ENCODE assay signal across 8 cellular contexts in genomic region chr10:30432631-30433285, GRCh38. TPM values are rescaled to one million over a fixed set of nuclear protein-coding genes. Genes with fewer than 3 reads are reported as not detected.
DNase-seq lines count a peak whose midpoint lies in the region; ATAC-seq and TF ChIP-seq lines count a peak whose summit lies in the region.

No MANE protein-coding gene starts in this region.

- H3K27ac Mint-ChIP-seq in brain: peak overlapping the region; percentile 74 to 97 (median 90)

- in situ Hi-C loops in transverse colon (cut with MboI; ENCODE audit: low pct_ligation_motif_present in 1 of 4, low pct_unique_long_range_greater_than_20kb in 1 of 4, low sequenced_read_pairs in 3 of 4): no loop called here

- H3K4me1 ChIP-seq in cardiac muscle cell (ENCODE audit: low read depth) (peaks cover 26% of the 10 kb centered on the region), right lobe of liver (peaks cover 0 to 11% (median 0%) of the 10 kb centered on the region in 4 donors), transverse colon (peaks cover 13 to 60% (median 39%) of the 10 kb centered on the region in 4 donors)

- peak overlapping the region; percentile 59 for H3K4me3 ChIP-seq in cardiac muscle cell
- H3K4me3 ChIP-seq in right lobe of liver: peak overlapping the region; percentile 81 to 89 (median 85)
- H3K4me3 ChIP-seq in transverse colon: peak overlapping the region; percentile 62 to 94 (median 90)

- peak overlapping the region; percentile 98 for H3K27ac ChIP-seq in cardiac muscle cell
- H3K27ac ChIP-seq in right lobe of liver: peak overlapping the region; percentile 81 to 99 (median 99)
- H3K27ac ChIP-seq in transverse colon: peak overlapping the region; percentile 98 to 99 (median 99)

- no peak for TF ChIP-seq EP300 in transverse colon (IDR thresholded peaks at IDR 0.05; ENCODE audit: low read depth)

- H3K4me3 Mint-ChIP-seq in brain: peak overlapping the region; percentile 81 to 93 (median 89)

- intact Hi-C loops in cardiac septum (cut with DNase I): loop anchor here (5.0 kb wide), 1 partner anchor 150 kb away; no protein-coding TSS in a partner anchor
- intact Hi-C loops in right lobe of liver (cut with DNase I): no loop called here
- intact Hi-C loops in transverse colon (cut with DNase I; ENCODE audit: low total_unique reads): no loop called here

- H3K4me1 Mint-ChIP-seq in brain: peaks cover 49% of the 10 kb centered on the region

- no peak for TF ChIP-seq CTCF in cardiac muscle cell (IDR thresholded peaks at IDR 0.05; ENCODE audit: low read depth, low read length)
- no peak for TF ChIP-seq CTCF in brain (conservative IDR thresholded peaks at IDR 0.05)
- TF ChIP-seq CTCF in right lobe of liver (IDR thresholded peaks at IDR 0.05): no peak
- peak in 2 of 5 experiments; percentile 18 to 32 for TF ChIP-seq CTCF in transverse colon (IDR thresholded peaks at IDR 0.05)

- H3K36me3 ChIP-seq in cardiac muscle cell (no peaks in the 10 kb centered on the region), right lobe of liver (peaks cover 0 to 6% (median 0%) of the 10 kb centered on the region in 4 donors), transverse colon (no peaks in the 10 kb centered on the region)

- DNase-seq in cardiac muscle cell (ENCODE audit: low read depth in 1 of 2, low spot score in 1 of 2) (peak in 1 of 2 donors; percentile 29), cardiac septum (ENCODE audit: low spot score) (no peak), right lobe of liver (peak in 2 of 3 donors; percentile 43 to 58), transverse colon (peak; percentile 58), HT-29 (ENCODE audit: low spot score) (no peak), nucleus accumbens (lab: John Stamatoyannopoulos, UW) (no peak)

- H3K9me3 Mint-ChIP-seq in brain: peaks cover 0 to 4% (median 0%) of the 10 kb centered on the region in 5 experiments

- H3K9me3 ChIP-seq in cardiac muscle cell (ENCODE audit: low read depth) (no peaks in the 10 kb centered on the region), right lobe of liver (no peaks in the 10 kb centered on the region), transverse colon (no peaks in the 10 kb centered on the region)

- 36% methylated on average over 25 of the region's 32 CpGs for WGBS in right lobe of liver (ENCODE audit: insufficient coverage, low coverage, low lambda C conversion rate, missing lambda C conversion rate)
- 47 to 55% methylated on average over 15 to 32 of the region's 32 CpGs for WGBS in transverse colon (ENCODE audit: low coverage in 1 of 2), 2 donors

- peaks cover 6% of the 10 kb centered on the region for H3K27me3 Mint-ChIP-seq in brain

- H3K27me3 ChIP-seq in cardiac muscle cell: no peaks in the 10 kb centered on the region
- H3K27me3 ChIP-seq in right lobe of liver: no peaks in the 10 kb centered on the region
- no peaks in the 10 kb centered on the region for H3K27me3 ChIP-seq in transverse colon

- ATAC-seq in HG03432 (IDR thresholded peaks at IDR 0.05; ENCODE audit: unreplicated experiment) (peak; percentile 8), right lobe of liver (peak in 2 of 4 donors; percentile 3 to 9)

- no peaks in the 10 kb centered on the region for H3K36me3 Mint-ChIP-seq in brain

- TF ChIP-seq POLR2A in right lobe of liver (IDR thresholded peaks at IDR 0.05): no peak
- TF ChIP-seq POLR2A in transverse colon (IDR thresholded peaks at IDR 0.05): no peak

RNA-seq across cellular contexts. Expression of gene MAP3K8, which starts 1.2 kb away (rescaled TPM):
- 5.5 and 5.8 TPM in 2 replicates for total RNA-seq in cardiac muscle cell
- 6.7 and 7.8 TPM in 2 replicates for polyA plus RNA-seq in cardiac muscle cell
- 6.1 TPM for total RNA-seq in cardiac septum
- 1.3 TPM for polyA plus RNA-seq in brain (ENCODE audit: insufficient read depth, low read depth, low replicate concordance)
- total RNA-seq in right lobe of liver: 10 to 100 TPM in 1 of 6 experiments, 1 to 10 TPM in 5; 3.1 to 21.9 (median 6.1) TPM
- 10 to 100 TPM in 2 of 4 donors, 1 to 10 TPM in 2; 2.2 to 26.7 (median 11.8) TPM for total RNA-seq in transverse colon
- total RNA-seq in HT-29 (2014; rRNA removed; shearing (Covaris generic)): 43.8 and 48.2 TPM in 2 replicates

Comparison
In these comparisons a context has a peak if more than half of its experiments do, and no peak if none do; other contexts are left out.
1. DNase-seq: peak in right lobe of liver (2 of 3) and transverse colon (single experiment); none in cardiac septum (single experiment), HT-29 (single experiment) and nucleus accumbens (0 of 56).
2. Peak in every context shown above with its lines, with median percentiles within 50 percentile points of each other: H3K27ac ChIP-seq and H3K4me3 ChIP-seq.